In the genomic region with DNA sequence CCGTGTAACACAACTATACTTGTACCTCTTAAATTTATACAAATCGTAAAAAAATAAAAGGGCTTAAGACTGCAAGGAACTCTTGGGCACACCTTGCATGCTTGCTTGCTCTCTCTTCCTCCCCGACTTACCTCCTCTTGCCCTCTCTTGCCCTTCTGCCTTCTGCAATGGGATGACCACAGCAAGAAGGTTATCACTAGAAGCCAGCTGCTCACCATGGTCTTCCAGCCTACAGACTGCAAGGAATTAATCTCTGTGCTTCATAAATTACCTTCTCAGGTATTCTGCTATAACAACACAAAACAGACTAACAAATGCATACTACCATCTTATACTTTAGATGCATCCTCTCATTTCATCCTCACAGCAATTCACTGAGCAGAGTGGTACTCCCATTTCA, we compare ENCODE assay signal across 7 cellular contexts.
"Had no signal": no experiment of that assay in that cellular context is flagged by ENCODE, and none has a peak within 500 bp of the region (broad histone marks: within the 10 kb centered on the region; RNA-seq: fewer than 3 reads in every experiment).

No MANE protein-coding gene starts in this region.

- H3K4me1 Mint-ChIP-seq: GM23338, H9, IgD-negative memory B cell had no signal

- DNase-seq: H9, HCEC 1CT had no signal

- H3K36me3 Mint-ChIP-seq: IgD-negative memory B cell had no signal

- ATAC-seq: GM23338, HepG2 had no signal

- H3K4me3 Mint-ChIP-seq: GM23338, H9, IgD-negative memory B cell had no signal

- H3K27me3 Mint-ChIP-seq: IgD-negative memory B cell had no signal

- H3K27ac Mint-ChIP-seq: GM23338, H9, IgD-negative memory B cell had no signal

- H3K9me3 Mint-ChIP-seq: GM23338, H9, IgD-negative memory B cell had no signal

- FAIRE-seq: H1, H54, HepG2 had no signal
